Comparison of ENCODE assay signal across 17 cellular contexts in the genomic region with DNA sequence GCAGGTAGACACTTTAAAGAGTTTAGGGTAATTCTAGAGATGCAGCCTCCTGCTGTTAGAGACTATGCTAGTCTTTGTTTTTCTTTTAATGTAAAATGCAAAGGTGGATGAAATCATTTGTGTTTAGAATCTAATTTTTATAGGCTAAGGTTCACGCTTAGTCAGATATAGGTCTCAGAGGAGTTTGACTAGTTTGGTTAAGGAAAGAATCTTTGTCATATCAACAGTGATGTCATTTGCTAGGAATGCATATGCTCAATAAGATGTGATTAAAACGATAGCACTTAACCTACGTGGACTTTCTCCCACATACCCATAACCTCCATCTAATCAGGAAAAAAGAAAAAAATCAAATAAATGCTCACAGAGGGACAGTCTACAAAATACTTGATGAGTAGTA.
"Had no signal": no experiment of that assay in that cellular context is flagged by ENCODE, and none has a peak within 500 bp of the region (broad histone marks: within the 10 kb centered on the region; RNA-seq: fewer than 3 reads in every experiment).

No MANE protein-coding gene starts in this region.

- H3K4me3 ChIP-seq: left ventricle myocardium inferior, neural progenitor cell, right atrium auricular region, thyroid gland had no signal

- H3K9me3 Mint-ChIP-seq: activated naive CD8-positive, alpha-beta T cell treated with anti-CD3 and anti-CD28 coated beads for 36 hours; neural progenitor cell had no signal

- H3K36me3 ChIP-seq: left ventricle myocardium inferior, neural progenitor cell, right atrium auricular region, thyroid gland, WERI-Rb-1 had no signal

- H3K27ac Mint-ChIP-seq: activated naive CD8-positive, alpha-beta T cell treated with anti-CD3 and anti-CD28 coated beads for 36 hours; neural progenitor cell; progenitor cell of endocrine pancreas had no signal

- DNase-seq: activated CD4-positive, alpha-beta T cell treated with anti-CD3 and anti-CD28 coated beads, Interleukin-2, amount 50 U/mL, for 4 hours; activated naive CD8-positive, alpha-beta T cell treated with anti-CD3 and anti-CD28 coated beads for 36 hours; amygdala; caudate nucleus; head of caudate nucleus; kidney glomerular epithelial cell; left ventricle myocardium inferior; mammary epithelial cell; stimulated activated CD4-positive, alpha-beta T cell treated with anti-CD3 and anti-CD28 coated beads, Interleukin-12 subunit alpha, Interleukin-12 subunit beta, amount 100 ng/mL, for 4 hours; stimulated activated CD4-positive, alpha-beta T cell treated with anti-CD3 and anti-CD28 coated beads, Interleukin-1b, Interleukin-23, amount 100 ng/mL, for 48 hours; stimulated activated CD8-positive, alpha-beta memory T cell treated with anti-CD3 and anti-CD28 coated beads, Interleukin-4, amount 100 ng/mL, for 48 hours; stimulated activated naive CD4-positive, alpha-beta T cell treated with Interleukin-2 at 50 U/mL for 16 hours; thyroid gland; WERI-Rb-1 had no signal

- H3K4me1 Mint-ChIP-seq: activated naive CD8-positive, alpha-beta T cell treated with anti-CD3 and anti-CD28 coated beads for 36 hours; neural progenitor cell had no signal

- H3K36me3 Mint-ChIP-seq: activated naive CD8-positive, alpha-beta T cell treated with anti-CD3 and anti-CD28 coated beads for 36 hours; neural progenitor cell had no signal

- H3K9me3 ChIP-seq: left ventricle myocardium inferior, right atrium auricular region, thyroid gland had no signal

- H3K4me2 ChIP-seq: neural progenitor cell had no signal

- H3K27me3 Mint-ChIP-seq: activated naive CD8-positive, alpha-beta T cell treated with anti-CD3 and anti-CD28 coated beads for 36 hours; progenitor cell of endocrine pancreas had no signal

- H2AFZ ChIP-seq: neural progenitor cell had no signal

- H3K4me1 ChIP-seq: left ventricle myocardium inferior, neural progenitor cell, right atrium auricular region, thyroid gland had no signal

- H3K27me3 ChIP-seq: neural progenitor cell, right atrium auricular region, thyroid gland had no signal

- H3K4me3 Mint-ChIP-seq: activated naive CD8-positive, alpha-beta T cell treated with anti-CD3 and anti-CD28 coated beads for 36 hours; neural progenitor cell had no signal

- H3K27ac ChIP-seq: left ventricle myocardium inferior, neural progenitor cell, right atrium auricular region, thyroid gland, WERI-Rb-1 had no signal
